ENCODE assay signal across 11 cellular contexts in genomic region chr19:20479483-20479882, GRCh38.
"Had no signal": no experiment of that assay in that cellular context is flagged by ENCODE, and none has a peak within 500 bp of the region (broad histone marks: within the 10 kb centered on the region; RNA-seq: fewer than 3 reads in every experiment).

No MANE protein-coding gene starts in this region.

- H3K4me1 ChIP-seq: HAP-1 had no signal

- H3K4me3 ChIP-seq: GM23248, GM23338, HAP-1 had no signal

- FAIRE-seq: H1, H54 had no signal

- H3K4me2 ChIP-seq: GM23338 had no signal

- H3K9ac ChIP-seq: GM23248 had no signal

- H3K9me3 ChIP-seq: HAP-1 had no signal

- H3K27ac ChIP-seq: GM23248 had no signal

- H3K36me3 ChIP-seq: HAP-1 had no signal

- DNase-seq: GM23248, GOT3, H7, H9, HCEC 1CT, HFFc6 had no signal

- ATAC-seq: GM23338, HCT116 had no signal

- H2AFZ ChIP-seq: GM23248, GM23338 had no signal
